21 cellular contexts compared by ENCODE assay signal in genomic region chr6:105476978-105477377, GRCh38.
"Had no signal": no experiment of that assay in that cellular context is flagged by ENCODE, and none has a peak within 500 bp of the region (broad histone marks: within the 10 kb centered on the region; RNA-seq: fewer than 3 reads in every experiment).

No MANE protein-coding gene starts in this region.

- DNase-seq: dermis blood vessel endothelial cell; dorsolateral prefrontal cortex; effector CD4-positive, alpha-beta T cell; effector memory CD4-positive, alpha-beta T cell; foreskin keratinocyte; gastrocnemius medialis; glutamatergic neuron; head of caudate nucleus; heart right ventricle; hippocampal formation; left cardiac atrium; left lung; left ventricle myocardium superior; lower lobe of right lung; mesenchymal stem cell; mucosa of descending colon; naive B cell had no signal

- ATAC-seq: foreskin keratinocyte, gastrocnemius medialis, heart right ventricle, left cardiac atrium, left lung, left ventricle myocardium superior, lower lobe of right lung, mucosa of descending colon had no signal

- FAIRE-seq: endothelial cell of umbilical vein, islet of Langerhans had no signal

- H3K27me3 ChIP-seq: esophagus muscularis mucosa, foreskin keratinocyte, heart right ventricle, left lung had no signal

- H3K4me1 ChIP-seq: foreskin keratinocyte, gastrocnemius medialis, left lung had no signal

- H3K27ac ChIP-seq: coronary artery, dorsolateral prefrontal cortex, esophagus muscularis mucosa, foreskin keratinocyte, gastrocnemius medialis, heart right ventricle, left lung, lower lobe of right lung had no signal

- H3K9me3 ChIP-seq: gastrocnemius medialis, left lung, lower lobe of right lung, mucosa of descending colon had no signal

- H3K36me3 ChIP-seq: esophagus muscularis mucosa, gastrocnemius medialis, heart right ventricle, left lung, lower lobe of right lung had no signal

- H3K4me3 ChIP-seq: coronary artery, dorsolateral prefrontal cortex, esophagus muscularis mucosa, gastrocnemius medialis, heart right ventricle, left lung, lower lobe of right lung, mucosa of descending colon had no signal
